In genomic region chr2:147110962-147111361, GRCh38 we compare ENCODE assay signal across 29 cellular contexts.
"Had no signal": no experiment of that assay in that cellular context is flagged by ENCODE, and none has a peak within 500 bp of the region (broad histone marks: within the 10 kb centered on the region; RNA-seq: fewer than 3 reads in every experiment).

No MANE protein-coding gene starts in this region.

- H3K4me1 ChIP-seq: stomach, testis, thyroid gland, tibial artery, tibial nerve, transverse colon, upper lobe of left lung, upper lobe of right lung, uterus, vagina had no signal

- H3K36me3 ChIP-seq: stomach, suprapubic skin, thoracic aorta, thyroid gland, tibial artery, tibial nerve, transverse colon, upper lobe of left lung, upper lobe of right lung, uterus, vagina had no signal

- H3K36me3 Mint-ChIP-seq: stimulated activated effector memory CD8-positive, alpha-beta T cell treated with anti-CD3 and anti-CD28 coated beads, Interleukin-12 subunit alpha, Interleukin-12 subunit beta, amount 100 ng/mL, for 72 hours; stimulated activated memory B cell treated with anti-CD40 and anti-IgM and Interleukin-4, amounts not matched to agents 10 μg/mL and 1 μg/mL and 100 μg/mL, for 72 hours; stimulated activated naive B cell treated with anti-CD40 and anti-IgM and Interleukin-4, amounts not matched to agents 10 μg/mL and 1 μg/mL and 100 μg/mL, for 72 hours; type B pancreatic cell had no signal

- H3K27ac Mint-ChIP-seq: stimulated activated effector memory CD8-positive, alpha-beta T cell treated with anti-CD3 and anti-CD28 coated beads, Interleukin-12 subunit alpha, Interleukin-12 subunit beta, amount 100 ng/mL, for 72 hours; stimulated activated memory B cell treated with anti-CD40 and anti-IgM and Interleukin-4, amounts not matched to agents 10 μg/mL and 1 μg/mL and 100 μg/mL, for 72 hours; stimulated activated naive B cell treated with anti-CD40 and anti-IgM and Interleukin-4, amounts not matched to agents 10 μg/mL and 1 μg/mL and 100 μg/mL, for 72 hours; stimulated activated naive CD8-positive, alpha-beta T cell treated with anti-CD3 and anti-CD28 coated beads, Interleukin-15, amount 100 ng/mL, for 72 hours; stimulated activated naive CD8-positive, alpha-beta T cell treated with anti-CD3 and anti-CD28 coated beads, Interleukin-15, Interleukin-2, amounts not matched to agents 100 ng/mL and 50 ng/mL, for 24 hours; type B pancreatic cell had no signal

- H3K27ac ChIP-seq: stomach, suprapubic skin, testis, thoracic aorta, thyroid gland, tibial artery, tibial nerve, transverse colon, upper lobe of left lung, upper lobe of right lung, uterus, vagina had no signal

- H3K4me3 ChIP-seq: stomach, suprapubic skin, testis, thoracic aorta, thyroid gland, tibial artery, tibial nerve, transverse colon, upper lobe of left lung, upper lobe of right lung, uterus, vagina had no signal

- H3K9me3 Mint-ChIP-seq: stimulated activated naive CD8-positive, alpha-beta T cell treated with anti-CD3 and anti-CD28 coated beads, Interleukin-15, Interleukin-2, amounts not matched to agents 100 ng/mL and 50 ng/mL, for 24 hours had no signal

- FAIRE-seq: urothelium cell line had no signal

- H3K27me3 ChIP-seq: stomach, suprapubic skin, testis, thyroid gland, tibial artery, tibial nerve, transverse colon, upper lobe of left lung, upper lobe of right lung, uterus, vagina had no signal

- H3K9me3 ChIP-seq: stomach, suprapubic skin, testis, thoracic aorta, thyroid gland, tibial artery, transverse colon, upper lobe of left lung, upper lobe of right lung, uterus, vagina had no signal

- H3K4me1 Mint-ChIP-seq: stimulated activated effector memory CD8-positive, alpha-beta T cell treated with anti-CD3 and anti-CD28 coated beads, Interleukin-12 subunit alpha, Interleukin-12 subunit beta, amount 100 ng/mL, for 72 hours; stimulated activated memory B cell treated with anti-CD40 and anti-IgM and Interleukin-4, amounts not matched to agents 10 μg/mL and 1 μg/mL and 100 μg/mL, for 72 hours; stimulated activated naive B cell treated with anti-CD40 and anti-IgM and Interleukin-4, amounts not matched to agents 10 μg/mL and 1 μg/mL and 100 μg/mL, for 72 hours; stimulated activated naive CD8-positive, alpha-beta T cell treated with anti-CD3 and anti-CD28 coated beads, Interleukin-15, amount 100 ng/mL, for 72 hours had no signal

- H3K4me3 Mint-ChIP-seq: stimulated activated effector memory CD8-positive, alpha-beta T cell treated with anti-CD3 and anti-CD28 coated beads, Interleukin-12 subunit alpha, Interleukin-12 subunit beta, amount 100 ng/mL, for 72 hours; stimulated activated memory B cell treated with anti-CD40 and anti-IgM and Interleukin-4, amounts not matched to agents 10 μg/mL and 1 μg/mL and 100 μg/mL, for 72 hours; stimulated activated naive B cell treated with anti-CD40 and anti-IgM and Interleukin-4, amounts not matched to agents 10 μg/mL and 1 μg/mL and 100 μg/mL, for 72 hours; stimulated activated naive CD8-positive, alpha-beta T cell treated with anti-CD3 and anti-CD28 coated beads, Interleukin-15, amount 100 ng/mL, for 72 hours; stimulated activated naive CD8-positive, alpha-beta T cell treated with anti-CD3 and anti-CD28 coated beads, Interleukin-15, Interleukin-2, amounts not matched to agents 100 ng/mL and 50 ng/mL, for 24 hours; type B pancreatic cell had no signal

- H3K27me3 Mint-ChIP-seq: stimulated activated memory B cell treated with anti-CD40 and anti-IgM and Interleukin-4, amounts not matched to agents 10 μg/mL and 1 μg/mL and 100 μg/mL, for 72 hours; stimulated activated naive B cell treated with anti-CD40 and anti-IgM and Interleukin-4, amounts not matched to agents 10 μg/mL and 1 μg/mL and 100 μg/mL, for 72 hours; stimulated activated naive CD8-positive, alpha-beta T cell treated with anti-CD3 and anti-CD28 coated beads, Interleukin-15, amount 100 ng/mL, for 72 hours; stimulated activated naive CD8-positive, alpha-beta T cell treated with anti-CD3 and anti-CD28 coated beads, Interleukin-15, Interleukin-2, amounts not matched to agents 100 ng/mL and 50 ng/mL, for 24 hours had no signal

- ATAC-seq: stimulated activated effector memory CD8-positive, alpha-beta T cell treated with anti-CD3 and anti-CD28 coated beads, Interleukin-12 subunit alpha, Interleukin-12 subunit beta, amount 100 ng/mL, for 72 hours; stimulated activated memory B cell treated with anti-CD40 and anti-IgM and Interleukin-4, amounts not matched to agents 10 μg/mL and 1 μg/mL and 100 μg/mL, for 72 hours; stimulated activated naive B cell treated with anti-CD40 and anti-IgM and Interleukin-4, amounts not matched to agents 10 μg/mL and 1 μg/mL and 100 μg/mL, for 72 hours; stimulated activated naive CD8-positive, alpha-beta T cell treated with anti-CD3 and anti-CD28 coated beads, Interleukin-15, amount 100 ng/mL, for 72 hours; stimulated activated naive CD8-positive, alpha-beta T cell treated with anti-CD3 and anti-CD28 coated beads, Interleukin-15, Interleukin-2, amounts not matched to agents 100 U/mL and 50 U/mL, for 24 hours; upper lobe of right lung had no signal

- DNase-seq: stimulated activated CD4-positive, alpha-beta T cell treated with anti-CD3 and anti-CD28 coated beads, Interleukin-2, amount 100 ng/mL, for 48 hours; stimulated activated CD4-positive, alpha-beta T cell treated with anti-CD3 and anti-CD28 coated beads, Interleukin-4, amount 100 ng/mL, for 1 hour; stimulated activated CD4-positive, alpha-beta T cell treated with anti-CD3 and anti-CD28 coated beads, Interleukin-4, amount 100 ng/mL, for 24 hours; stimulated activated CD4-positive, alpha-beta T cell treated with anti-CD3 and anti-CD28 coated beads, Interleukin-4, amount 100 ng/mL, for 4 hours; stimulated activated CD8-positive, alpha-beta memory T cell treated with anti-CD3 and anti-CD28 coated beads, Interleukin-4, amount 100 ng/mL, for 48 hours; stimulated activated naive B cell treated with anti-CD40 and anti-IgM and Interleukin-4, amounts not matched to agents 10 μg/mL and 1 μg/mL and 100 μg/mL, for 72 hours; stimulated activated naive CD4-positive, alpha-beta T cell; stimulated activated naive CD4-positive, alpha-beta T cell treated with Interleukin-2 at 50 U/mL for 16 hours; stimulated activated naive CD8-positive, alpha-beta T cell treated with anti-CD3 and anti-CD28 coated beads, Interleukin-15, amount 100 ng/mL, for 72 hours; stimulated activated naive CD8-positive, alpha-beta T cell treated with anti-CD3 and anti-CD28 coated beads, Interleukin-15, Interleukin-2, amounts not matched to agents 100 U/mL and 50 U/mL, for 24 hours; stomach; substantia nigra; testis; thyroid gland; tibial artery; transverse colon; trophoblast cell; upper lobe of left lung; upper lobe of right lung; uterus had no signal
